ENCODE assay signal across 1 cellular context in the genomic region with DNA sequence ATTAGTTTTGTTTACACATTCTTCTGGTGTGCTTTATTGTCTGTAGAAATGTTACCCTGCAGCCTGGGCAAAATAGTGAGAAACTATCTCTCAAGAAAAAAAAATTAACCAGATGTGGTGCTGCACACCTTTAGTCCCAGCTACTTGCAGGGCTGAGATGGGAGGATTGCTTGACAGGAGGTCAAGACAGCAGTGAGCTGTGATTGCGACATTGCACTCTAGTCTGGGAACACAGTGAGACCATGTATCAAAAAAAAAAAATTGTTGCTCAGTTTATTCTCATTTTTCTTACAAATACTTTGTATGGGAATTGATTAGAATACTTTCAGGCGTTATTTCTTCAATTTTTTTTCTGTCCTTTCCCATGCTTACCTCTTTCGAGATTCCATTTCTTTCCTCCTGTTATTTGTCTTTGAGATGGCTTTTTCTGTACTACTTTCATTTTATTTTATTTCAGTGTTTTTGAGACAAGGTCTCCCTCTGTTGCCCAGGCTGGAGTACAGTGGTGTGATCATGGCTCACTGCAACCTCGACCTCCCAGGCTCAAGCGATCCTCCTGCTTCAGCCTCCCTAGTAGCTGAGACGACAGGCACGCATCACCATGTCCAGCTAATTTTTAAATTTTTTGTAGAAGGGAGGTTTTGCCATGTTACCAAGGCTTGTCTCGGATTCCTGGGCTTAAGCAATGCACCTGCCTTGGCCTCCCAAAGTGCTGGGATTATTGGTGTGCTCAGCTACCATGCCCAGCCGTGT.
TF ChIP-seq lines count a peak whose summit lies in the region.

No MANE protein-coding gene starts in this region.

TF ChIP-seq in H1, 55 proteins besides CTCF, POLR2A, EP300 and RAD21:
- TF ChIP-seq ZNF274 (IDR thresholded peaks at IDR 0.05; ENCODE audit: borderline replicate concordance, extremely low read depth, low read length) = no peak
- TF ChIP-seq HDAC2 (IDR thresholded peaks at IDR 0.05; ENCODE audit: borderline replicate concordance in 1 of 2, low read depth in 2 of 2, low read length in 2 of 2) = no peak
- TF ChIP-seq TCF12 (IDR thresholded peaks at IDR 0.05; ENCODE audit: low read depth, low read length) = no peak
- TF ChIP-seq, protein P1, sequence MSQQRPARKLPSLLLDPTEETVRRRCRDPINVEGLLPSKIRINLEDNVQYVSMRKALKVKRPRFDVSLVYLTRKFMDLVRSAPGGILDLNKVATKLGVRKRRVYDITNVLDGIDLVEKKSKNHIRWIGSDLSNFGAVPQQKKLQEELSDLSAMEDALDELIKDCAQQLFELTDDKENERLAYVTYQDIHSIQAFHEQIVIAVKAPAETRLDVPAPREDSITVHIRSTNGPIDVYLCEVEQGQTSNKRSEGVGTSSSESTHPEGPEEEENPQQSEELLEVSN (IDR thresholded peaks at IDR 0.05) = no peak
- peak; percentile 61 for TF ChIP-seq CEBPB (IDR thresholded peaks at IDR 0.05; ENCODE audit: low read depth, low read length)
